Comparison of ENCODE assay signal across 25 cellular contexts in genomic region chr3:129254536-129255230, GRCh38.
"Had no signal": no experiment of that assay in that cellular context is flagged by ENCODE, and none has a peak within 500 bp of the region (broad histone marks: within the 10 kb centered on the region; RNA-seq: fewer than 3 reads in every experiment).

No MANE protein-coding gene starts in this region.

- H3K9ac ChIP-seq: SK-N-SH had no signal

- H3K9me3 ChIP-seq: heart left ventricle, mucosa of descending colon, SK-N-SH, stomach, thoracic aorta, upper lobe of left lung had no signal

- H3K27me3 ChIP-seq: brain microvascular endothelial cell, heart left ventricle, stomach, upper lobe of left lung had no signal

- H3K27ac Mint-ChIP-seq: activated naive CD4-positive, alpha-beta T cell treated with anti-CD3 and anti-CD28 coated beads, Interleukin-2, amount 50 U/mL, for 24 hours; activated T-helper 1 cell treated with anti-CD3 and anti-CD28 coated beads, Interleukin-12 subunit alpha, Interleukin-12 subunit beta, Interleukin-2, Interleukin-4 antibody, amounts not matched to agents 30 ng/mL and 10 ng/mL and 1 ng/mL, durations not matched to agents 14 hours and 24 hours and 36 hours; T-helper 2 cell treated with Interferon-gamma antibody and Interleukin-4, amounts not matched to agents 5 μg/mL and 100 μg/mL, for 36 hours; WTC11 had no signal

- DNase-seq: activated CD4-positive, alpha-beta T cell treated with anti-CD3 and anti-CD28 coated beads, Interleukin-2, amount 50 U/mL, for 4 hours; activated CD8-positive, alpha-beta memory T cell treated with anti-CD3 and anti-CD28 coated beads for 24 hours; activated CD8-positive, alpha-beta memory T cell treated with anti-CD3 and anti-CD28 coated beads, Interleukin-2, amount 50 U/mL, for 4 hours; activated gamma-delta T cell; brain microvascular endothelial cell; central memory CD4-positive, alpha-beta T cell; effector memory CD8-positive, alpha-beta T cell; heart left ventricle; islet precursor cell; left colon; mesenchymal stem cell; mucosa of descending colon; SHP77 treated with DMSO at 0.1 percent for 48 hours; SK-N-SH; stimulated activated CD4-positive, alpha-beta T cell treated with anti-CD3 and anti-CD28 coated beads, Interleukin-4, amount 100 ng/mL, for 24 hours; stomach; upper lobe of left lung had no signal

- H3K27ac ChIP-seq: brain microvascular endothelial cell, stomach, thoracic aorta, upper lobe of left lung had no signal

- H3K4me2 ChIP-seq: SK-N-SH had no signal

- H3K4me3 Mint-ChIP-seq: activated naive CD4-positive, alpha-beta T cell treated with anti-CD3 and anti-CD28 coated beads, Interleukin-2, amount 50 U/mL, for 24 hours; activated T-helper 1 cell treated with anti-CD3 and anti-CD28 coated beads, Interleukin-12 subunit alpha, Interleukin-12 subunit beta, Interleukin-2, Interleukin-4 antibody, amounts not matched to agents 30 ng/mL and 10 ng/mL and 1 ng/mL, durations not matched to agents 14 hours and 24 hours and 36 hours; effector memory CD8-positive, alpha-beta T cell; T-helper 2 cell treated with Interferon-gamma antibody and Interleukin-4, amounts not matched to agents 5 μg/mL and 100 μg/mL, for 36 hours; WTC11 had no signal

- H3K4me3 ChIP-seq: heart left ventricle, mucosa of descending colon, stomach, thoracic aorta, upper lobe of left lung had no signal

- H3K9me3 Mint-ChIP-seq: activated naive CD4-positive, alpha-beta T cell treated with anti-CD3 and anti-CD28 coated beads, Interleukin-2, amount 50 U/mL, for 24 hours; activated T-helper 1 cell treated with anti-CD3 and anti-CD28 coated beads, Interleukin-12 subunit alpha, Interleukin-12 subunit beta, Interleukin-2, Interleukin-4 antibody, amounts not matched to agents 30 ng/mL and 10 ng/mL and 1 ng/mL, durations not matched to agents 14 hours and 24 hours and 36 hours; effector memory CD8-positive, alpha-beta T cell; T-helper 2 cell treated with Interferon-gamma antibody and Interleukin-4, amounts not matched to agents 5 μg/mL and 100 μg/mL, for 36 hours; WTC11 had no signal

- ATAC-seq: effector memory CD8-positive, alpha-beta T cell; heart left ventricle; left colon; mucosa of descending colon; WTC11 had no signal

- FAIRE-seq: colon, TTC549 had no signal

- H3K27me3 Mint-ChIP-seq: activated naive CD4-positive, alpha-beta T cell treated with anti-CD3 and anti-CD28 coated beads, Interleukin-2, amount 50 U/mL, for 24 hours; effector memory CD8-positive, alpha-beta T cell; progenitor cell of endocrine pancreas had no signal
